8 cellular contexts compared by ENCODE assay signal in genomic region chr11:9385288-9385902, GRCh38. TPM values are rescaled to one million over a fixed set of nuclear protein-coding genes. Genes with fewer than 3 reads are reported as not detected.
DNase-seq lines count a peak whose midpoint lies in the region; ATAC-seq and TF ChIP-seq lines count a peak whose summit lies in the region.

No MANE protein-coding gene starts in this region.

- no peaks in the 10 kb centered on the region for H3K9me3 ChIP-seq in IMR-90 (ENCODE audit: control insufficient read depth, insufficient read depth, low read length)

- peak overlapping the region; percentile 78 for H3K4ac ChIP-seq in IMR-90 (ENCODE audit: low read depth, low read length)

- H4K8ac ChIP-seq in IMR-90 (ENCODE audit: low read depth in 2 of 2, low read length in 2 of 2), result no peak overlapping the region; a peak in 1 of 4 replicates

- peak overlapping the region; percentile 83 for H2BK5ac ChIP-seq in IMR-90 (ENCODE audit: low read depth, low read length, poor library complexity, severe bottlenecking)

- H2AFZ ChIP-seq in IMR-90 (replicated peaks; ENCODE audit: low read length, poor library complexity), result peak overlapping the region; percentile 93

- H3K9me3 Mint-ChIP-seq in activated B cell treated with CpG ODN at 0.5 μM for 24 hours, result no peaks in the 10 kb centered on the region
- peaks cover 8% of the 10 kb centered on the region for H3K9me3 Mint-ChIP-seq in glutamatergic neuron (ENCODE audit: unreplicated experiment)

- H3K4me3 ChIP-seq in IMR-90 (ENCODE audit: insufficient read depth, low read depth, low read length), result peak overlapping the region; percentile 73

- BruUV-seq in IMR-90 (replicated peaks; lab: Mats Ljungman, UMichigan), result no TSS peak

- intact Hi-C loops in IMR-90 (cut with micrococcal nuclease) (loop anchor here (5.0 to 10.0 kb wide), 2 partner anchors 73 to 211 kb away; partner anchors contain the start of gene TMEM41B), activated B cell treated with CpG ODN at 0.5 μM for 24 hours (cut with micrococcal nuclease) (loop anchor here (2.0 to 5.0 kb wide), 2 partner anchors 13 to 218 kb away; no protein-coding TSS in a partner anchor)

- H3K4me3 Mint-ChIP-seq in activated B cell treated with CpG ODN at 0.5 μM for 24 hours, result peak overlapping the region; percentile 94
- peak overlapping the region; percentile 90 for H3K4me3 Mint-ChIP-seq in glutamatergic neuron (ENCODE audit: unreplicated experiment)

- H3K23ac ChIP-seq in IMR-90 (ENCODE audit: low read depth, low read length), result peak overlapping the region; percentile 87

- CTCF ChIA-PET in IMR-90 (lab: Yijun Ruan, JAX), result interaction anchor here (1.6 kb wide), 1 partner anchor 13 kb away, joined by 7 read pairs; no protein-coding TSS in a partner anchor
- CTCF ChIA-PET in activated B cell treated with CpG ODN at 0.5 μM for 24 hours (lab: Charles Lee), result interaction anchor here (0.8 to 2.6 kb wide), 4 partner anchors 10 to 121 kb away, joined by 3 to 16 read pairs (median 6); partner anchors contain the start of genes TMEM41B and ZNF143

- no CpG with 5 or more reads among the region's 11 CpGs for WGBS in IMR-90 (ENCODE audit: extremely low coverage in 2 of 2, insufficient read length in 1 of 2), 2 experiments

- ATAC-seq in GM19324 (IDR thresholded peaks at IDR 0.05; ENCODE audit: low FRiP score, unreplicated experiment) (peak; percentile 20), IMR-90 (ENCODE audit: low read depth) (peak; percentile 46), activated B cell treated with CpG ODN at 0.5 μM for 24 hours (ENCODE audit: low read depth) (no peak)

- no peak overlapping the region for H4K5ac ChIP-seq in IMR-90 (ENCODE audit: low read depth, low read length)

- peaks cover 39% of the 10 kb centered on the region for H3K4me1 Mint-ChIP-seq in activated B cell treated with CpG ODN at 0.5 μM for 24 hours
- peaks cover 2% of the 10 kb centered on the region for H3K4me1 Mint-ChIP-seq in glutamatergic neuron (ENCODE audit: low read depth, unreplicated experiment)

- peak overlapping the region; percentile 91 for H3K9ac ChIP-seq in IMR-90 (ENCODE audit: low read depth, low read length)

- TF ChIP-seq POLR2A in IMR-90 (IDR thresholded peaks at IDR 0.05; ENCODE audit: low read depth, low read length), result peak; percentile 23; the same call in 1 of the 2 replicates

- H2BK15ac ChIP-seq in IMR-90 (ENCODE audit: low read depth, low read length), result no peak overlapping the region

- no peak for TF ChIP-seq RAD21 in IMR-90 (IDR thresholded peaks at IDR 0.05; ENCODE audit: low read length)

- peak overlapping the region; percentile 92 for H2AK9ac ChIP-seq in IMR-90 (replicated peaks; ENCODE audit: low read depth, low read length, poor library complexity)

- H3K27me3 ChIP-seq in IMR-90 (ENCODE audit: control insufficient read depth, insufficient read depth, low read length), result no peaks in the 10 kb centered on the region

- H2BK120ac ChIP-seq in IMR-90 (ENCODE audit: low read depth, low read length), result peak overlapping the region; percentile 31; the same call in 1 of the 2 replicates

- peak overlapping the region; percentile 61 for H3K56ac ChIP-seq in IMR-90 (ENCODE audit: extremely low read depth, insufficient read depth, low read length)

- peak overlapping the region; percentile 90 for H3K27ac Mint-ChIP-seq in activated B cell treated with CpG ODN at 0.5 μM for 24 hours
- H3K27ac Mint-ChIP-seq in glutamatergic neuron (ENCODE audit: unreplicated experiment), result peak overlapping the region; percentile 89

- H3K9me1 ChIP-seq in IMR-90 (ENCODE audit: insufficient read depth, low read length), result 0 out of 2 replicates have a peak, but pooled peaks cover 4% of the 10 kb centered on the region

- dilution Hi-C loops in IMR-90 (cut with HindIII; ENCODE audit: low sequenced_read_pairs, unreplicated experiment), result no loop called here

- in situ Hi-C loops in IMR-90 (cut with MboI; ENCODE audit: low sequenced_read_pairs), result no loop called here

- H3K36me3 ChIP-seq in IMR-90 (ENCODE audit: control insufficient read depth, insufficient read depth, low read length), result no peaks in the 10 kb centered on the region

- peaks cover 0 to 12% of the 10 kb centered on the region in 2 experiments; a peak in 2 of 4 replicates for H3K79me1 ChIP-seq in IMR-90 (ENCODE audit: low read depth in 1 of 2, low read length in 2 of 2)

- H4K91ac ChIP-seq in IMR-90 (ENCODE audit: insufficient read depth, low read depth, low read length), result peak overlapping the region; percentile 39; the same call in 1 of the 2 replicates

- H3K27ac ChIP-seq in IMR-90 (ENCODE audit: insufficient read depth, low read length), result peak overlapping the region; percentile 80

- no peak overlapping the region for H2BK20ac ChIP-seq in IMR-90 (ENCODE audit: low read depth, low read length)

- H3K18ac ChIP-seq in IMR-90 (ENCODE audit: low read depth, low read length), result peak overlapping the region; percentile 1

- peaks cover 50% of the 10 kb centered on the region for H4K20me1 ChIP-seq in IMR-90 (ENCODE audit: insufficient read depth, low read length)

- no peaks in the 10 kb centered on the region; the same call in 1 of the 2 replicates for H3K4me1 ChIP-seq in IMR-90 (ENCODE audit: control insufficient read depth, insufficient read depth, low read length)

- peaks cover 15% of the 10 kb centered on the region for H3K36me3 Mint-ChIP-seq in activated B cell treated with CpG ODN at 0.5 μM for 24 hours (ENCODE audit: low read depth)
- H3K36me3 Mint-ChIP-seq in glutamatergic neuron (ENCODE audit: unreplicated experiment), result no peaks in the 10 kb centered on the region

- no peak for TF ChIP-seq CTCF in IMR-90 (conservative IDR thresholded peaks at IDR 0.05; ENCODE audit: low read depth, low read length)
- no peak for TF ChIP-seq CTCF in activated B cell treated with CpG ODN at 0.5 μM for 24 hours (IDR thresholded peaks at IDR 0.05)
- TF ChIP-seq CTCF in glutamatergic neuron (IDR thresholded peaks at IDR 0.05; ENCODE audit: partially characterized antibody, unreplicated experiment), result no peak

- H2AK5ac ChIP-seq in IMR-90 (ENCODE audit: low read depth, low read length), result peak overlapping the region; percentile 79

- H3K27me3 Mint-ChIP-seq in activated B cell treated with CpG ODN at 0.5 μM for 24 hours (no peaks in the 10 kb centered on the region), glutamatergic neuron (ENCODE audit: unreplicated experiment) (no peaks in the 10 kb centered on the region)

- DNase-seq in Ammon's horn (ENCODE audit: low spot score) (peak; percentile 41), IMR-90 (no peak), activated B cell treated with CpG ODN at 0.5 μM for 24 hours (peak; percentile 21), glutamatergic neuron (no peak), pons (ENCODE audit: low spot score) (peak; percentile 27), NCI-H2029 treated with DMSO at 0.1 percent for 48 hours (lab: John Stamatoyannopoulos, UW) (no peak), HK-2 (ENCODE audit: unreplicated experiment) (no peak)

- peak overlapping the region; percentile 99 for H3K4me2 ChIP-seq in IMR-90 (ENCODE audit: low read depth, low read length)

- POLR2A ChIA-PET in IMR-90 (lab: Charles Lee; ENCODE audit: unreplicated experiment), result interaction anchor here (0.6 to 0.9 kb wide), 4 partner anchors 9 to 844 kb away, joined by 3 to 7 read pairs (median 3); no protein-coding TSS in a partner anchor
- POLR2A ChIA-PET in activated B cell treated with CpG ODN at 0.5 μM for 24 hours (lab: Charles Lee), result interaction anchor here (0.6 to 2.8 kb wide), 18 partner anchors 9 to 703 kb away, joined by 3 to 41 read pairs (median 6); partner anchors contain the start of genes RPL27A, TMEM41B, TMEM9B and TRIM66

- peak overlapping the region; percentile 21 for H3K14ac ChIP-seq in IMR-90 (replicated peaks; ENCODE audit: low read depth, low read length)

TF ChIP-seq in IMR-90, 13 proteins besides CTCF, POLR2A, EP300 and RAD21:
- TF ChIP-seq BHLHE40 (IDR thresholded peaks at IDR 0.05; ENCODE audit: low read depth, low read length) (no peak), MXI1 (IDR thresholded peaks at IDR 0.05; ENCODE audit: borderline replicate concordance, low read depth, low read length) (no peak), RCOR1 (IDR thresholded peaks at IDR 0.05; ENCODE audit: insufficient replicate concordance, low read length) (no peak), CHD1 (IDR thresholded peaks at IDR 0.05; ENCODE audit: low read depth, low read length) (no peak), NFE2L2 (IDR thresholded peaks at IDR 0.05; ENCODE audit: low read depth, low read length) (no peak), ELK1 (IDR thresholded peaks at IDR 0.05; ENCODE audit: borderline replicate concordance, low read depth, low read length) (no peak), MAFK (IDR thresholded peaks at IDR 0.05; ENCODE audit: low read depth, low read length) (no peak), MAZ (IDR thresholded peaks at IDR 0.05; ENCODE audit: borderline replicate concordance, low read depth, low read length) (no peak), FOS (IDR thresholded peaks at IDR 0.05; ENCODE audit: low read depth, low read length) (no peak), SMC3 (IDR thresholded peaks at IDR 0.05; ENCODE audit: low read depth, low read length) (no peak), RFX5 (IDR thresholded peaks at IDR 0.05; ENCODE audit: low read depth, low read length) (no peak), CEBPB (IDR thresholded peaks at IDR 0.05; ENCODE audit: low read depth, low read length) (no peak), USF2 (IDR thresholded peaks at IDR 0.05; ENCODE audit: low read depth, low read length) (no peak)
TF ChIP-seq in IMR-90: peak in this region for 0.

RNA-seq across cellular contexts. Expression of gene IPO7, which starts 0.9 kb away (rescaled TPM):
- total RNA-seq in IMR-90 (2012; rRNA removed) (110 and 124 TPM in 2 replicates), activated B cell treated with CpG ODN at 0.5 μM for 24 hours (95.7 and 96.3 TPM in 2 replicates), glutamatergic neuron (ENCODE audit: unreplicated experiment) (72.9 TPM)
- 32.5 and 40.6 TPM in 2 replicates for polyA plus RNA-seq in IMR-90 (2012; rRNA removed)
- 7.0 and 9.1 TPM in 2 replicates for polyA plus RNA-seq in IMR-90 (2012; cell fraction: cytosol; rRNA removed)
- polyA plus RNA-seq in IMR-90 (2012; cell fraction: nucleus; rRNA removed; ENCODE audit: low replicate concordance), result 5.9 and 24.0 TPM in 2 replicates

Comparison
In these comparisons a context has a peak if more than half of its experiments do, and no peak if none do; other contexts are left out.
1. DNase-seq: peak in Ammon's horn (single experiment), activated B cell treated with CpG ODN at 0.5 μM for 24 hours (single experiment) and pons (single experiment); none in IMR-90 (single experiment), glutamatergic neuron (single experiment), NCI-H2029 treated with DMSO at 0.1 percent for 48 hours (single experiment) and HK-2 (single experiment).